12 cellular contexts compared by ENCODE assay signal in the genomic region with DNA sequence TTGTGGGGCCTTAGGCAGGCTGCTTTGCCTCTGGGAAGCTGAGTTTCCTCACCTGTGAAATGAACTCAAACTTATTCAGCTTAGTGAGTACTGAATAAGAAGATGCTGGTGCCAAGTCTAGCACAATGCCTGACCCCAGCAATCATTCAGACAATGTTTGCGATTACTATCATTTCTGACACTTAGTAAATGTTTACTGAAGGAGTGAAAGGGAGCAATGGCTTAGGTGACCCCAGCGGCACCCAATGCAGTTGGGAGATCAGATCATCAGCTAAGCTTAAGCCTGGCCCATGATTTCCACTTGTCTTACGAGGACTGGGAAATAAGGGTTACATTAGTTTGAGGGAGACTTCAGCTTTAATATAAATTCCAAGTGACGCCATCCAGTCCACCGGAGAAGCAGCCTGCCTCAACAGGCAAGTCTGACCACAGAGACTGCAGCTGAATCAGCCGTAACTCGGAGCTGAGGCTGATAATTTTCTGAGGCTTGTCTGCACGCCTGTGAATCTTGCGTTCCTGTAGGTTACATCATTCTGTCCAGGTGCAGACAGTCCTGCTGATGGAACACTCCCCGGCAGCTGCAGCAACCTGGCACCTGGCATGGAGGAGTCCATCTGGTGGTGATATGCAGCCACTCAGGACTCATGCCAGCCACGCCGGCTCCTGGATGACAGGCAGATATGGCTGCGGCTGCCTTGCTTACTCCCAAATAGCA. TPM values are rescaled to one million over a fixed set of nuclear protein-coding genes. Genes with fewer than 3 reads are reported as not detected.
DNase-seq lines count a peak whose midpoint lies in the region; ATAC-seq and TF ChIP-seq lines count a peak whose summit lies in the region.
"Had no signal": no experiment of that assay in that cellular context is flagged by ENCODE, and none has a peak within 500 bp of the region (broad histone marks: within the 10 kb centered on the region; RNA-seq: fewer than 3 reads in every experiment).

No MANE protein-coding gene starts in this region.

- no peak overlapping the region for H2BK15ac ChIP-seq in H9 (ENCODE audit: low read depth, low read length)

- no peak overlapping the region for H3K56ac ChIP-seq in H9 (ENCODE audit: insufficient read length, low read depth, low read length)

- H3K9me3 ChIP-seq in H9 (ENCODE audit: control insufficient read depth, low read depth, low read length) (no peaks in the 10 kb centered on the region), colonic mucosa (no peaks in the 10 kb centered on the region), prostate gland (no peaks in the 10 kb centered on the region)
- H3K9me3 ChIP-seq: thoracic aorta had no signal

- H3K4me3 Mint-ChIP-seq in H9 = no peak overlapping the region
- H3K4me3 Mint-ChIP-seq: activated naive CD8-positive, alpha-beta T cell treated with anti-CD3 and anti-CD28 coated beads for 36 hours had no signal

- H3K4me1 Mint-ChIP-seq in H9 = peaks cover 43% of the 10 kb centered on the region in 2 experiments

- H2BK12ac ChIP-seq in H9 (ENCODE audit: insufficient read length, low read depth, low read length) = no peak overlapping the region

- peak overlapping the region in 1 of 3 experiments; percentile 44; a peak in 1 of 7 replicates for H3K27ac Mint-ChIP-seq in H9
- H3K27ac Mint-ChIP-seq: activated naive CD8-positive, alpha-beta T cell treated with anti-CD3 and anti-CD28 coated beads for 36 hours had no signal

- no peak overlapping the region for H2AFZ ChIP-seq in H9 (ENCODE audit: low read length)

- H3K9ac ChIP-seq in H9 (ENCODE audit: extremely low read depth, insufficient read length, low read length) (no peak overlapping the region), colonic mucosa (ENCODE audit: low read depth in 2 of 2, low read length in 2 of 2) (no peak overlapping the region)

- no peak overlapping the region for H4K8ac ChIP-seq in H9 (replicated peaks; ENCODE audit: insufficient read length, low read depth, low read length)

- TF ChIP-seq CTCF in H9 (conservative IDR thresholded peaks at IDR 0.05) (no peak), colonic mucosa (IDR thresholded peaks at IDR 0.05) (no peak), prostate gland (IDR thresholded peaks at IDR 0.05) (peak in 1 of 4 experiments; percentile 17)

- WGBS in H9 (ENCODE audit: extremely low coverage, insufficient read length, low lambda C conversion rate) = no CpG with 5 or more reads among the region's 13 CpGs
- WGBS in prostate gland = 48% methylated on average over 13 of the region's 13 CpGs

- H4K20me1 ChIP-seq in H9 (ENCODE audit: control insufficient read depth, insufficient read depth, insufficient read length) = no peaks in the 10 kb centered on the region

- H3K27me3 ChIP-seq in H9 (ENCODE audit: insufficient read depth, low read length) (no peaks in the 10 kb centered on the region), colonic mucosa (no peaks in the 10 kb centered on the region), prostate gland (replicated peaks; ENCODE audit: insufficient read depth) (no peaks in the 10 kb centered on the region)

- H3K27me3 Mint-ChIP-seq in H9 (ENCODE audit: low read depth) = no peaks in the 10 kb centered on the region

- peak overlapping the region; percentile 50 for H3K14ac ChIP-seq in H9 (ENCODE audit: insufficient read depth, low read length)

- H3K4me1 ChIP-seq in H9 (ENCODE audit: insufficient read depth, low read length) (peaks cover 7% of the 10 kb centered on the region; the same call in 1 of the 2 replicates), colonic mucosa (no peaks in the 10 kb centered on the region), prostate gland (replicated peaks) (no peaks in the 10 kb centered on the region)

- no peaks in the 10 kb centered on the region for H3K36me3 ChIP-seq in colonic mucosa
- no peaks in the 10 kb centered on the region for H3K36me3 ChIP-seq in prostate gland
- H3K36me3 ChIP-seq: thoracic aorta had no signal

- no peak overlapping the region for H4K5ac ChIP-seq in H9 (ENCODE audit: insufficient read length, low read depth, low read length)

- H3K79me1 ChIP-seq in H9 (ENCODE audit: insufficient read depth, low read depth, low read length, poor library complexity, severe bottlenecking) = no peaks in the 10 kb centered on the region

- H3K4me3 ChIP-seq in colonic mucosa (no peak overlapping the region), prostate gland (no peak overlapping the region)
- H3K4me3 ChIP-seq: thoracic aorta had no signal

- H4K91ac ChIP-seq in H9 (ENCODE audit: insufficient read length, low read depth, low read length) = no peak overlapping the region

- H3K9me3 Mint-ChIP-seq in H9 = no peaks in the 10 kb centered on the region
- H3K9me3 Mint-ChIP-seq: activated naive CD8-positive, alpha-beta T cell treated with anti-CD3 and anti-CD28 coated beads for 36 hours had no signal

- no peak overlapping the region for H2AK5ac ChIP-seq in H9 (ENCODE audit: insufficient read length, low read length)

- H3K79me2 ChIP-seq in H9 (ENCODE audit: insufficient read depth, low read length) = no peaks in the 10 kb centered on the region

- no peak overlapping the region for H2BK5ac ChIP-seq in H9 (ENCODE audit: insufficient read length, low read length)

- H3K18ac ChIP-seq in H9 (ENCODE audit: insufficient read length, low read depth, low read length) = no peak overlapping the region

- H2BK20ac ChIP-seq in H9 (ENCODE audit: low read depth, low read length, poor library complexity, severe bottlenecking) = no peak overlapping the region

- no peak overlapping the region for H2BK120ac ChIP-seq in H9 (ENCODE audit: low read depth, low read length, poor library complexity, severe bottlenecking)

- no peak overlapping the region for H3K4ac ChIP-seq in H9 (ENCODE audit: low read depth, low read length)

- ATAC-seq in GM19351 (IDR thresholded peaks at IDR 0.05; ENCODE audit: unreplicated experiment) = no peak

- no peak overlapping the region for H3K23ac ChIP-seq in H9 (ENCODE audit: insufficient read length, low read depth, low read length)

- no peak overlapping the region for H3T11ph ChIP-seq in H9 (ENCODE audit: low read length)

- peaks cover 0 to 50% (median 5%) of the 10 kb centered on the region in 3 experiments; a peak in 3 of 7 replicates for H3K36me3 Mint-ChIP-seq in H9 (ENCODE audit: insufficient read depth in 1 of 3, low read depth in 3 of 3)
- H3K36me3 Mint-ChIP-seq: activated naive CD8-positive, alpha-beta T cell treated with anti-CD3 and anti-CD28 coated beads for 36 hours had no signal

- H3K27ac ChIP-seq in H9 (ENCODE audit: insufficient read length, low read depth, low read length) (no peak overlapping the region), colonic mucosa (no peak overlapping the region), prostate gland (peak overlapping the region in 1 of 2 donors; percentile 2)
- H3K27ac ChIP-seq: thoracic aorta had no signal

- no peak overlapping the region for H3K4me2 ChIP-seq in H9 (ENCODE audit: insufficient read depth, insufficient read length, low read length)

- H3K23me2 ChIP-seq in H9 (ENCODE audit: insufficient read length, low read depth, low read length, poor library complexity, severe bottlenecking) = no peaks in the 10 kb centered on the region

- DNase-seq in H9 (peak; percentile 25), NCI-H345 treated with DMSO at 0.1 percent for 48 hours (lab: John Stamatoyannopoulos, UW; ENCODE audit: unreplicated experiment) (peak; percentile 77), colonic mucosa (peak; percentile 61), prostate gland (ENCODE audit: low spot score) (peak; percentile 76), NCI-H128 (lab: John Stamatoyannopoulos, UW; ENCODE audit: unreplicated experiment) (no peak), NCI-H1048 (lab: John Stamatoyannopoulos, UW) (no peak)
- no peak for DNase-seq in activated CD4-positive, CD25-positive, alpha-beta regulatory T cell (lab: John Stamatoyannopoulos, UW)
- DNase-seq: activated naive CD8-positive, alpha-beta T cell treated with anti-CD3 and anti-CD28 coated beads for 36 hours; MV-4-11; stimulated activated CD4-positive, alpha-beta T cell treated with anti-CD3 and anti-CD28 coated beads, Interleukin-15, amount 100 ng/mL, for 24 hours had no signal

- TF ChIP-seq POLR2A in prostate gland (IDR thresholded peaks at IDR 0.05) = no peak

- intact Hi-C loops in colonic mucosa (cut with DNase I) = no loop called here
- intact Hi-C loops in prostate gland (cut with DNase I) = no loop called here

RNA-seq across cellular contexts. Expression of a gene that starts 34.8 kb away (rescaled TPM):
- 3.2 and 4.6 TPM in 2 replicates for total RNA-seq in H9 (2021)
- under 1 TPM in 1 of 2 donors, not detected in 1; 0.90 TPM for total RNA-seq in colonic mucosa
- total RNA-seq in prostate gland = 1 to 10 TPM; 2.0 to 9.4 TPM
- total RNA-seq: activated naive CD8-positive, alpha-beta T cell treated with anti-CD3 and anti-CD28 coated beads for 36 hours had no signal

RNA-seq across cellular contexts. Expression of a gene that starts 49.5 kb away (rescaled TPM):
- total RNA-seq in H9 (2021) (13.8 and 15.2 TPM in 2 replicates), colonic mucosa (10 to 100 TPM; 59.1 to 74.0 TPM), prostate gland (10 to 100 TPM; 11.7 to 39.8 TPM)

Comparison
In these comparisons a context has a peak if more than half of its experiments do, and no peak if none do; other contexts are left out.
1. DNase-seq: peak in H9 (single experiment), NCI-H345 treated with DMSO at 0.1 percent for 48 hours (single experiment), colonic mucosa (single experiment) and prostate gland (single experiment); none in activated CD4-positive, CD25-positive, alpha-beta regulatory T cell (0 of 4), NCI-H128 (single experiment) and NCI-H1048 (single experiment).